Comparison of ENCODE assay signal across 10 cellular contexts in the genomic region with DNA sequence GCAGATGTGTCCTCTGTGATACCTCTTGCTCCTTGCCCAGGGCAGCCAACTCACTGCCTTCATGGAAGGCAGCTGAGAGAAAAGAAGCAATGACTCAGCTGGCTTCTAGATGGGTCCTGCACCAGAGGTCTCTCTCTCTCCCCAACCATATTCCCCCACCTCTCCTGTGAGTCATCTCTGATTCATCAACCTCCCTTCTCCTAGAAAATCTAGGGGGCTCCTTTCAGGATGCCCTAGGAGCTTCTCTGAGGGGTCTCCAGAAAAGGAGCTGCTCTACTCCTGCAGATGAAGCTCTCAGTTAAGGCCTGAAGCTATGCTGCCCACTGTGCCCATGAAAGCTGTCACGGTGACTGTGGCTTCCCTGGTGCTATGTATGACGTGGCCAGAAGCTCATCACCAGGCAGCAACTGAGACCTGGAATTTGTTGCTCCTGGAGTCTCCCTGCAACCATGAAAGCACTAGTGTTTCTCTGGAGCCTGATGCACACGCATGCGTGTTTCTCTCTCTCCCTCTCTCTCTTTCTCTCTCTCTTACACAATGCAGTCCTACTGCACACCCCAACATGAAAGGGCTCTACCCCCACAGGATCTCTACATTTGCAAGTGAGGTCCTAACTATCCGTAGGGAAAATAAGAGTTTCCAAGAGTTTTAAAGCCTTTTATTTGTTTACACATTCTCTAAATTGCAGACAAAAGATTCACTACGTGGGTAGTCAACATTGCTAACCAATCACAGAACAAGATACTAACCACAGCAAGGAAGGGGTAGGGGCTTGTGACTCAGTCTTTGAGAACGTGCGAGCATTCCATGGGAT.
A peak's percentile ranks its signal among the peaks of the same experiment; 100 is the strongest.
DNase-seq lines count a peak whose midpoint lies in the region; TF ChIP-seq lines count a peak whose summit lies in the region.
"Had no signal": no experiment of that assay in that cellular context is flagged by ENCODE, and none has a peak within 500 bp of the region (broad histone marks: within the 10 kb centered on the region; RNA-seq: fewer than 3 reads in every experiment).

No MANE protein-coding gene starts in this region.

- H3K4me1 Mint-ChIP-seq in glutamatergic neuron (ENCODE audit: low read depth, unreplicated experiment), result peaks cover 26% of the 10 kb centered on the region

- TF ChIP-seq CTCF in glutamatergic neuron (IDR thresholded peaks at IDR 0.05; ENCODE audit: partially characterized antibody, unreplicated experiment), result no peak
- TF ChIP-seq CTCF in sigmoid colon (IDR thresholded peaks at IDR 0.05), result no peak

- H3K27ac ChIP-seq in temporal lobe (ENCODE audit: low read depth, low read length) (peak overlapping the region; percentile 47), sigmoid colon (no peak overlapping the region)

- no peak for TF ChIP-seq EP300 in sigmoid colon (IDR thresholded peaks at IDR 0.05)

- TF ChIP-seq POLR2A in sigmoid colon (IDR thresholded peaks at IDR 0.05), result no peak

- no peak overlapping the region for H3K27ac Mint-ChIP-seq in glutamatergic neuron (ENCODE audit: unreplicated experiment)
- H3K27ac Mint-ChIP-seq: dendritic cell treated with granulocyte-macrophage colony-stimulating factor and Interleukin-4, amounts not matched to agents 40 ng/mL and 50 ng/mL, for 4 days had no signal

- H3K4me3 Mint-ChIP-seq in glutamatergic neuron (ENCODE audit: unreplicated experiment), result no peak overlapping the region
- H3K4me3 Mint-ChIP-seq: dendritic cell treated with granulocyte-macrophage colony-stimulating factor and Interleukin-4, amounts not matched to agents 40 ng/mL and 50 ng/mL, for 4 days had no signal

- H3K36me3 ChIP-seq in sigmoid colon, result no peaks in the 10 kb centered on the region
- H3K36me3 ChIP-seq: BE2C had no signal

- peak; percentile 15 to 17 for DNase-seq in activated T-cell treated with anti-CD3 and anti-CD28 coated beads, Interleukin-2, amount 50 U/mL, for 48 hours
- DNase-seq in activated T-cell treated with anti-CD3 and anti-CD28 coated beads for 4 hours (no peak), glomerular visceral epithelial cell (ENCODE audit: extremely low spot score) (peak; percentile 88), glutamatergic neuron (no peak), sigmoid colon (no peak), NOMO-1 treated with DMSO at 0.1 percent for 48 hours (lab: John Stamatoyannopoulos, UW; ENCODE audit: unreplicated experiment) (no peak)
- DNase-seq in activated CD8-positive, alpha-beta memory T cell treated with anti-CD3 and anti-CD28 coated beads, Interleukin-2, amount 50 U/mL, for 48 hours, result peak; percentile 26
- DNase-seq: BE2C had no signal

- peaks cover 11% of the 10 kb centered on the region for H3K27me3 Mint-ChIP-seq in glutamatergic neuron (ENCODE audit: unreplicated experiment)

- H3K4me1 ChIP-seq in sigmoid colon, result no peaks in the 10 kb centered on the region

- 73 to 82% methylated on average over 8 of the region's 8 CpGs for WGBS in sigmoid colon, 2 donors

- H3K9me3 ChIP-seq in sigmoid colon, result no peaks in the 10 kb centered on the region
- H3K9me3 ChIP-seq: BE2C had no signal

- no peaks in the 10 kb centered on the region for H3K27me3 ChIP-seq in sigmoid colon
- H3K27me3 ChIP-seq: BE2C had no signal

- H3K36me3 Mint-ChIP-seq in glutamatergic neuron (ENCODE audit: unreplicated experiment), result peaks cover 8% of the 10 kb centered on the region

- intact Hi-C loops in sigmoid colon (cut with DNase I), result no loop called here

- H3K4me3 ChIP-seq in sigmoid colon, result no peak overlapping the region

- H3K9me3 Mint-ChIP-seq in glutamatergic neuron (ENCODE audit: unreplicated experiment), result peaks cover 5% of the 10 kb centered on the region
- H3K9me3 Mint-ChIP-seq: dendritic cell treated with granulocyte-macrophage colony-stimulating factor and Interleukin-4, amounts not matched to agents 40 ng/mL and 50 ng/mL, for 4 days had no signal

Comparison
In these comparisons a context has a peak if more than half of its experiments do, and no peak if none do; other contexts are left out.
1. DNase-seq: peak in activated T-cell treated with anti-CD3 and anti-CD28 coated beads, Interleukin-2, amount 50 U/mL, for 48 hours (2 of 2), activated CD8-positive, alpha-beta memory T cell treated with anti-CD3 and anti-CD28 coated beads, Interleukin-2, amount 50 U/mL, for 48 hours (single experiment) and glomerular visceral epithelial cell (single experiment); none in activated T-cell treated with anti-CD3 and anti-CD28 coated beads for 4 hours (single experiment), glutamatergic neuron (single experiment), sigmoid colon (single experiment) and NOMO-1 treated with DMSO at 0.1 percent for 48 hours (single experiment).